Comparison of ENCODE assay signal across 18 cellular contexts in the genomic region with DNA sequence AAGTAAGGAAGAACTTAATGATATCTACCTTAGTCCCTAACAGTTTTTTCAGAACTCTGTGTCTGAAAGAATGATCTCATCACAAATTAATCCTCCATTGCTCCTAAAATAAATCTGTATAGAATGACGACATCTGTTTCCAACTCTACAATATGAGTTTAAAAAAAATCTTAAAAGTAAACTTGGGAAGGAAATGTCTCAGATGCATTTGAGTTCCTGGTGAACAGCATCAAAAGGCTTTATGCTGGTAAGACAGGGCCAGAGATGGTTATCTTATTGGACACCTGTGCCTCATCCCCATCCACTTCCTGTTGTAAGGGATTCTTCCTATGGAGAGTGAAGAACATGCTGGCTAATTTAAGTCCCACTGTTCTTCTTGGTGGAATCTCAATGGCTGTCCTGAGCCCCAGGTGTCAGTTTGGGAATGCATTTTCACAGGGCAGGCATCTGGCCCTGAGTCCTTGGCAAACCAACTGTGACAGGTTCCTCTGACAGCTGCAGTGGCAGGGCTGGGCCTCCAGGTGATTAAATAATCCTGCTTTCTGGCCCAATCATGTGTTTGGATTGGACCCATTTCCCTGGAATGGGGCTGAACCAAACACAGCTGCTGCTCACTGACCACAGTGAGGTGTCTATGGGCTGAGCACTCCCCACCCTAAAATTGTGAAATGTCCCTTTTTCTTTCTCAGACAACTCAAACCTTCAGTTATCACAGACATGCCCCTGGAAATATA. TPM values are rescaled to one million over a fixed set of nuclear protein-coding genes. Genes with fewer than 3 reads are reported as not detected.
DNase-seq lines count a peak whose midpoint lies in the region; ATAC-seq and TF ChIP-seq lines count a peak whose summit lies in the region.
"Had no signal": no experiment of that assay in that cellular context is flagged by ENCODE, and none has a peak within 500 bp of the region (broad histone marks: within the 10 kb centered on the region; RNA-seq: fewer than 3 reads in every experiment).

No MANE protein-coding gene starts in this region.

- WGBS in SK-N-SH (ENCODE audit: low lambda C conversion rate): 26% methylated on average over 1 of the region's 1 CpG

- ATAC-seq in SK-N-SH treated with all-trans-retinoic acid at 6 μM for 48 hours: no peak
- no peak for ATAC-seq in RWPE2 (ENCODE audit: low read depth)
- ATAC-seq: A549 had no signal

- H3K9ac ChIP-seq in SK-N-SH (no peak overlapping the region), fibroblast of lung (ENCODE audit: insufficient read depth, low read length) (no peak overlapping the region)

- no peaks in the 10 kb centered on the region for H3K27me3 ChIP-seq in SK-N-SH (ENCODE audit: insufficient read depth)
- H3K27me3 ChIP-seq in RWPE2 (ENCODE audit: insufficient read depth, poor library complexity, severe bottlenecking): no peaks in the 10 kb centered on the region
- H3K27me3 ChIP-seq in fibroblast of lung (ENCODE audit: control insufficient read depth, insufficient read depth, low read length): no peaks in the 10 kb centered on the region
- H3K27me3 ChIP-seq in dorsolateral prefrontal cortex: no peaks in the 10 kb centered on the region

- CTCF ChIA-PET in SK-N-SH (lab: Yijun Ruan, JAX): interaction anchor here (0.8 to 1.8 kb wide), 4 partner anchors 20 to 930 kb away, joined by 3 to 7 read pairs (median 4); no protein-coding TSS in a partner anchor

- no peak overlapping the region for H3K4me3 ChIP-seq in SK-N-SH (ENCODE audit: low read depth in 2 of 2, low read length in 1 of 2)
- no peak overlapping the region for H3K4me3 ChIP-seq in RWPE2 (ENCODE audit: severe bottlenecking)
- no peak overlapping the region for H3K4me3 ChIP-seq in fibroblast of lung (replicated peaks in 1 of 4; ENCODE audit: control extremely low read depth in 1 of 4, insufficient read depth in 1 of 4, low read depth in 3 of 4, low read length in 4 of 4)
- no peak overlapping the region for H3K4me3 ChIP-seq in dorsolateral prefrontal cortex
- H3K4me3 ChIP-seq: A549 had no signal

- H4K20me1 ChIP-seq in SK-N-SH (ENCODE audit: insufficient read depth): no peaks in the 10 kb centered on the region
- H4K20me1 ChIP-seq in fibroblast of lung (ENCODE audit: control insufficient read depth, extremely low read depth, insufficient read depth, low read length): no peaks in the 10 kb centered on the region

- H3K36me3 ChIP-seq in SK-N-SH (replicated peaks in 1 of 2; ENCODE audit: control insufficient read depth in 1 of 2, insufficient read depth in 2 of 2, low read length in 1 of 2): no peaks in the 10 kb centered on the region
- H3K36me3 ChIP-seq in RWPE2 (ENCODE audit: low read depth): no peaks in the 10 kb centered on the region
- no peaks in the 10 kb centered on the region for H3K36me3 ChIP-seq in fibroblast of lung (ENCODE audit: control insufficient read depth, insufficient read depth, low read length)

- no peak for TF ChIP-seq RAD21 in SK-N-SH (IDR thresholded peaks at IDR 0.05; ENCODE audit: low read length)

- H3K9me3 ChIP-seq in SK-N-SH (no peaks in the 10 kb centered on the region), RWPE2 (ENCODE audit: severe bottlenecking) (no peaks in the 10 kb centered on the region), fibroblast of lung (ENCODE audit: control insufficient read depth, insufficient read depth, low read depth, low read length) (no peaks in the 10 kb centered on the region)
- H3K9me3 ChIP-seq: A549 had no signal

- H3F3A ChIP-seq in SK-N-SH (replicated peaks; ENCODE audit: insufficient read depth): no peaks in the 10 kb centered on the region

- H2AFZ ChIP-seq in SK-N-SH (ENCODE audit: low read depth) (no peak overlapping the region), fibroblast of lung (ENCODE audit: low read length) (no peak overlapping the region)

- no peak; a peak in 1 of 4 replicates for TF ChIP-seq EP300 in SK-N-SH (IDR thresholded peaks at IDR 0.05; ENCODE audit: borderline replicate concordance in 1 of 2, low read depth in 1 of 2, low read length in 1 of 2)

- H3K4me2 ChIP-seq in SK-N-SH (no peak overlapping the region), fibroblast of lung (ENCODE audit: extremely low read depth, insufficient read depth, low read length) (peak overlapping the region; percentile 30)
- H3K4me2 ChIP-seq: A549 had no signal

- H3K4me1 ChIP-seq in SK-N-SH (ENCODE audit: control insufficient read depth in 1 of 2, insufficient read depth in 2 of 2, low read depth in 1 of 2, low read length in 1 of 2): peaks cover 0 to 26% of the 10 kb centered on the region in 2 experiments; a peak in 1 of 4 replicates
- peaks cover 32% of the 10 kb centered on the region for H3K4me1 ChIP-seq in RWPE2 (ENCODE audit: insufficient read depth, poor library complexity, severe bottlenecking)
- peaks cover 7% of the 10 kb centered on the region for H3K4me1 ChIP-seq in fibroblast of lung (ENCODE audit: control insufficient read depth, extremely low read depth, insufficient read depth, low read length)

- POLR2A ChIA-PET in SK-N-SH (lab: Yijun Ruan, JAX): no interaction called here

- no peaks in the 10 kb centered on the region for H3K9me2 ChIP-seq in SK-N-SH

- DNase-seq in SK-N-SH (no peak), RWPE2 (ENCODE audit: low spot score) (no peak), fibroblast of lung (ENCODE audit: low read depth in 2 of 2) (peak; percentile 55 to 66), pulmonary artery endothelial cell (ENCODE audit: low read depth, low spot score) (peak; percentile 46), GM20000 (ENCODE audit: low spot score) (no peak), dorsolateral prefrontal cortex (no peak)
- no peak for DNase-seq in activated effector memory CD4-positive, alpha-beta T cell treated with Interleukin-2 at 50 U/mL for 16 hours
- DNase-seq: activated CD4-positive, CD25-positive, alpha-beta regulatory T cell treated with anti-CD3 and anti-CD28 coated beads, Interleukin-2, amount 50 U/mL, for 72 hours; activated CD8-positive, alpha-beta memory T cell treated with anti-CD3 and anti-CD28 coated beads, Interleukin-2, amount 50 U/mL, for 4 hours; activated naive CD4-positive, alpha-beta T cell treated with anti-CD3 and anti-CD28 coated beads, Interleukin-2, amount 50 U/mL, for 16 hours; caudate nucleus; head of caudate nucleus; kidney glomerular epithelial cell; naive B cell; NCI-H187 treated with DMSO at 0.1 percent for 48 hours; NCI-H524 treated with DMSO at 0.1 percent for 48 hours had no signal

- H3K79me2 ChIP-seq in SK-N-SH (ENCODE audit: insufficient read depth): no peaks in the 10 kb centered on the region
- H3K79me2 ChIP-seq in fibroblast of lung (ENCODE audit: control insufficient read depth, insufficient read depth, low read length): no peaks in the 10 kb centered on the region

- TF ChIP-seq CTCF in SK-N-SH (IDR thresholded peaks at IDR 0.05) (no peak), RWPE2 (IDR thresholded peaks at IDR 0.05; ENCODE audit: poor library complexity, severe bottlenecking) (no peak), fibroblast of lung (conservative IDR thresholded peaks at IDR 0.05 in 1 of 2, IDR thresholded peaks at IDR 0.05 in 1 of 2; ENCODE audit: low read depth in 1 of 2, low read length in 2 of 2) (no peak), GM20000 (IDR thresholded peaks at IDR 0.05; ENCODE audit: extremely low read depth, missing control alignments) (no peak), dorsolateral prefrontal cortex (IDR thresholded peaks at IDR 0.05 in 54 of 56, conservative IDR thresholded peaks at IDR 0.05 in 2 of 56; ENCODE audit: low read depth in 1 of 56, partially characterized antibody in 56 of 56) (peak in 1 of 56 donors; percentile 7)

- intact Hi-C loops in dorsolateral prefrontal cortex (cut with DNase I): no loop called here

- H3K27ac ChIP-seq in SK-N-SH (ENCODE audit: low read depth in 2 of 2, low read length in 1 of 2): no peak overlapping the region
- H3K27ac ChIP-seq in RWPE2 (ENCODE audit: poor library complexity, severe bottlenecking): peak overlapping the region; percentile 75
- H3K27ac ChIP-seq in fibroblast of lung (ENCODE audit: insufficient read depth, low read length): no peak overlapping the region
- no peak overlapping the region for H3K27ac ChIP-seq in dorsolateral prefrontal cortex

TF ChIP-seq in SK-N-SH, 30 proteins besides CTCF, POLR2A, EP300 and RAD21 (continues in another document):
- TF ChIP-seq NRF1 (IDR thresholded peaks at IDR 0.05; ENCODE audit: low read depth, low read length): no peak
- TF ChIP-seq SMC3 (IDR thresholded peaks at IDR 0.05; ENCODE audit: low read depth, low read length): no peak

TF ChIP-seq in SK-N-SH treated with all-trans-retinoic acid at 6 μM for 48 hours, 23 proteins besides CTCF, POLR2A, EP300 and RAD21:
- TF ChIP-seq TOX (CRISPR knock-in tag; IDR thresholded peaks at IDR 0.05; ENCODE audit: borderline replicate concordance) (no peak), SNAI2 (CRISPR knock-in tag; IDR thresholded peaks at IDR 0.05) (no peak), ISL1 (CRISPR knock-in tag; IDR thresholded peaks at IDR 0.05) (no peak), ZFP30 (CRISPR knock-in tag; IDR thresholded peaks at IDR 0.05) (no peak), TCF4 (CRISPR knock-in tag; IDR thresholded peaks at IDR 0.05; ENCODE audit: borderline replicate concordance) (no peak)

RNA-seq across cellular contexts. Expression of gene NCKAP5, which starts 12.9 kb away (rescaled TPM):
- polyA plus RNA-seq in SK-N-SH (2012; rRNA removed): 0.02 TPM in 2 replicates
- 0.03 TPM in 2 replicates for polyA plus RNA-seq in SK-N-SH (2012; cell fraction: cytosol; rRNA removed)
- 0.01 and 0.02 TPM in 2 replicates for polyA plus RNA-seq in SK-N-SH (2012; cell fraction: nucleus; rRNA removed)
- total RNA-seq in fibroblast of lung: 1.0 and 2.6 TPM in 2 replicates
- polyA plus RNA-seq in fibroblast of lung: 1.9 and 6.2 TPM in 2 replicates
- polyA plus RNA-seq in fibroblast of lung (2012): 1.5 and 5.5 TPM in 2 replicates
- 2.8 and 11.9 TPM in 2 replicates for polyA minus RNA-seq in fibroblast of lung (ENCODE audit: low replicate concordance)
- 0.39 and 0.59 TPM in 2 replicates for total RNA-seq in pulmonary artery endothelial cell
- 10 to 100 TPM in 111 of 120 experiments, 1 to 10 TPM in 9; 4.8 to 63.8 (median 20.6) TPM for total RNA-seq in dorsolateral prefrontal cortex

Comparison
In these comparisons a context has a peak if more than half of its experiments do, and no peak if none do; other contexts are left out.
1. DNase-seq: peak in fibroblast of lung (2 of 2) and pulmonary artery endothelial cell (single experiment); none in SK-N-SH (single experiment), RWPE2 (single experiment), GM20000 (single experiment), activated effector memory CD4-positive, alpha-beta T cell treated with Interleukin-2 at 50 U/mL for 16 hours (single experiment) and dorsolateral prefrontal cortex (0 of 10).